In the genomic region with DNA sequence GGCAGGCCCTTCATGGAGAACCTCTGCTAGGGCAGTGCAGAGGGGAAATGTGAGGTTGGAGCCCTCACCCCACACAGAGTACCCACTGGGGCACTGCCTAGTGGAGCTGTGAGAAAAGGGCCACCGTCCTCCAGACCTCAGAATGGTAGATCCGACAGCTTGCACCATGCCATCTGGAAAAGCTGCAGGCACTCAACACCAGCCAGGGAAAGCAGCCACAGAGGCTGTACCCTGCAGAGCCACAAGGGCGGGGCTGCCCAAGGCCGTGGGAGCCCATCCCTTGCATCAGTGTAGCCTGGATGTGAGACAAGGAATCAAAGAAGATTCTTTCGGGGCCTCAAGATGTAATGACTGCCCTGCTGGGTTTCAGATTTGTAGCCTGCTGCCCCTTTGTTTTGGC, we compare ENCODE assay signal across 17 cellular contexts. TPM values are rescaled to one million over a fixed set of nuclear protein-coding genes. Genes with fewer than 3 reads are reported as not detected.
"Had no signal": no experiment of that assay in that cellular context is flagged by ENCODE, and none has a peak within 500 bp of the region (broad histone marks: within the 10 kb centered on the region; RNA-seq: fewer than 3 reads in every experiment).

No MANE protein-coding gene starts in this region.

- H3K9me3 ChIP-seq: ascending aorta, gastrocnemius medialis, lower lobe of right lung, right lobe of liver, spleen had no signal

- H3K4me1 ChIP-seq: ascending aorta, gastrocnemius medialis, lower lobe of right lung had no signal

- H3K4me3 ChIP-seq: ascending aorta, gastrocnemius medialis, lower lobe of right lung, right lobe of liver, spleen had no signal

- ATAC-seq: activated naive CD8-positive, alpha-beta T cell treated with anti-CD3 and anti-CD28 coated beads, Interleukin-2, amount 50 U/mL, for 24 hours; gastrocnemius medialis; lower lobe of right lung; naive thymus-derived CD8-positive, alpha-beta T cell; right lobe of liver; stimulated activated memory B cell treated with anti-CD40 and anti-IgM and Interleukin-4, amounts not matched to agents 10 μg/mL and 1 μg/mL and 100 μg/mL, for 72 hours had no signal

- DNase-seq: activated CD4-positive, alpha-beta T cell treated with anti-CD3 and anti-CD28 coated beads for 48 hours; activated naive CD4-positive, alpha-beta T cell treated with Interleukin-2 at 50 U/mL for 16 hours; activated naive CD8-positive, alpha-beta T cell treated with anti-CD3 and anti-CD28 coated beads, Interleukin-2, amount 50 U/mL, for 24 hours; cortex of kidney; effector CD8-positive, alpha-beta T cell; gastrocnemius medialis; kidney glomerular epithelial cell; lower lobe of right lung; naive thymus-derived CD8-positive, alpha-beta T cell; nucleus accumbens; spleen; stimulated activated CD4-positive, alpha-beta T cell treated with anti-CD3 and anti-CD28 coated beads, Interleukin-1b, Interleukin-23, amount 100 ng/mL, for 48 hours; T1000; trophoblast cell had no signal

- H3K27me3 ChIP-seq: ascending aorta, gastrocnemius medialis, right lobe of liver, spleen had no signal

- H3K27ac ChIP-seq: ascending aorta, gastrocnemius medialis, lower lobe of right lung, right lobe of liver, spleen had no signal

RNA-seq across cellular contexts. Expression of a gene that starts 16.5 kb away (rescaled TPM):
- total RNA-seq: ascending aorta had no signal
- polyA plus RNA-seq: naive thymus-derived CD8-positive, alpha-beta T cell had no signal

RNA-seq across cellular contexts. Expression of a gene that starts 25.4 kb away (rescaled TPM):
- total RNA-seq: ascending aorta had no signal
